1 cellular context compared by ENCODE assay signal in genomic region chr6:43718387-43719105, GRCh38.
A peak's percentile ranks its signal among the peaks of the same experiment; 100 is the strongest.
TF ChIP-seq lines count a peak whose summit lies in the region.

No MANE protein-coding gene starts in this region.

TF ChIP-seq in K562, 482 proteins besides CTCF, POLR2A, EP300 and RAD21:
- TF ChIP-seq ZNF644 (tag; IDR thresholded peaks at IDR 0.05; ENCODE audit: low read depth) = 0 out of 2 replicates have a peak, but pooled peaks have one; percentile 39
- 0 out of 2 replicates have a peak, but pooled peaks have one; percentile 33 for TF ChIP-seq ELF2 (CRISPR knock-in tag; IDR thresholded peaks at IDR 0.05)
- TF ChIP-seq GABPB1 (CRISPR knock-in tag; IDR thresholded peaks at IDR 0.05) = 0 out of 2 replicates have a peak, but pooled peaks have one; percentile 15
- no peak for TF ChIP-seq HIVEP1 (CRISPR knock-in tag; IDR thresholded peaks at IDR 0.05)
- no peak for TF ChIP-seq POLR2AphosphoS5 (IDR thresholded peaks at IDR 0.05; ENCODE audit: control insufficient read depth, insufficient read depth, low read depth, low read length)
- TF ChIP-seq, protein P1, sequence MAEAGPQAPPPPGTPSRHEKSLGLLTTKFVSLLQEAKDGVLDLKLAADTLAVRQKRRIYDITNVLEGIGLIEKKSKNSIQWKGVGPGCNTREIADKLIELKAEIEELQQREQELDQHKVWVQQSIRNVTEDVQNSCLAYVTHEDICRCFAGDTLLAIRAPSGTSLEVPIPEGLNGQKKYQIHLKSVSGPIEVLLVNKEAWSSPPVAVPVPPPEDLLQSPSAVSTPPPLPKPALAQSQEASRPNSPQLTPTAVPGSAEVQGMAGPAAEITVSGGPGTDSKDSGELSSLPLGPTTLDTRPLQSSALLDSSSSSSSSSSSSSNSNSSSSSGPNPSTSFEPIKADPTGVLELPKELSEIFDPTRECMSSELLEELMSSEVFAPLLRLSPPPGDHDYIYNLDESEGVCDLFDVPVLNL (CRISPR knock-in tag; IDR thresholded peaks at IDR 0.05; ENCODE audit: low read depth) = no peak
- TF ChIP-seq, protein P2, sequence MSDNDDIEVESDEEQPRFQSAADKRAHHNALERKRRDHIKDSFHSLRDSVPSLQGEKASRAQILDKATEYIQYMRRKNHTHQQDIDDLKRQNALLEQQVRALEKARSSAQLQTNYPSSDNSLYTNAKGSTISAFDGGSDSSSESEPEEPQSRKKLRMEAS (CRISPR knock-in tag; IDR thresholded peaks at IDR 0.05) = peak; percentile 33; the same call in 1 of the 2 replicates
- 0 out of 2 replicates have a peak, but pooled peaks have one; percentile 40 for TF ChIP-seq KAT7 (CRISPR knock-in tag; IDR thresholded peaks at IDR 0.05; ENCODE audit: borderline replicate concordance)
- peak; percentile 40; the same call in 1 of the 2 replicates for TF ChIP-seq PHB (CRISPR knock-in tag; IDR thresholded peaks at IDR 0.05)
- TF ChIP-seq PREB (CRISPR knock-in tag; IDR thresholded peaks at IDR 0.05) = 0 out of 2 replicates have a peak, but pooled peaks have one; percentile 16
- 0 out of 2 replicates have a peak, but pooled peaks have one; percentile 55 for TF ChIP-seq ZNF511 (CRISPR knock-in tag; IDR thresholded peaks at IDR 0.05)
- TF ChIP-seq E4F1 (CRISPR knock-in tag; IDR thresholded peaks at IDR 0.05; ENCODE audit: borderline replicate concordance) = no peak
- TF ChIP-seq ZNF311 (CRISPR knock-in tag; IDR thresholded peaks at IDR 0.05) = no peak
- TF ChIP-seq HMG20B (CRISPR knock-in tag; IDR thresholded peaks at IDR 0.05) = no peak
- 0 out of 2 replicates have a peak, but pooled peaks have one; percentile 49 for TF ChIP-seq ZNF584 (CRISPR knock-in tag; IDR thresholded peaks at IDR 0.05; ENCODE audit: low read depth)
- TF ChIP-seq, protein P3, sequence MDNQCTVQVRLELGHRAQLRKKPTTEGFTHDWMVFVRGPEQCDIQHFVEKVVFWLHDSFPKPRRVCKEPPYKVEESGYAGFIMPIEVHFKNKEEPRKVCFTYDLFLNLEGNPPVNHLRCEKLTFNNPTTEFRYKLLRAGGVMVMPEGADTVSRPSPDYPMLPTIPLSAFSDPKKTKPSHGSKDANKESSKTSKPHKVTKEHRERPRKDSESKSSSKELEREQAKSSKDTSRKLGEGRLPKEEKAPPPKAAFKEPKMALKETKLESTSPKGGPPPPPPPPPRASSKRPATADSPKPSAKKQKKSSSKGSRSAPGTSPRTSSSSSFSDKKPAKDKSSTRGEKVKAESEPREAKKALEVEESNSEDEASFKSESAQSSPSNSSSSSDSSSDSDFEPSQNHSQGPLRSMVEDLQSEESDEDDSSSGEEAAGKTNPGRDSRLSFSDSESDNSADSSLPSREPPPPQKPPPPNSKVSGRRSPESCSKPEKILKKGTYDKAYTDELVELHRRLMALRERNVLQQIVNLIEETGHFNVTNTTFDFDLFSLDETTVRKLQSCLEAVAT (IDR thresholded peaks at IDR 0.05) = no peak
- peak; percentile 15; the same call in 1 of the 2 replicates for TF ChIP-seq SOX6 (IDR thresholded peaks at IDR 0.05)
- TF ChIP-seq TFAP4 (CRISPR knock-in tag; IDR thresholded peaks at IDR 0.05; ENCODE audit: borderline replicate concordance) = 0 out of 2 replicates have a peak, but pooled peaks have one; percentile 13
